Comparison of ENCODE assay signal across 1 cellular context in the genomic region with DNA sequence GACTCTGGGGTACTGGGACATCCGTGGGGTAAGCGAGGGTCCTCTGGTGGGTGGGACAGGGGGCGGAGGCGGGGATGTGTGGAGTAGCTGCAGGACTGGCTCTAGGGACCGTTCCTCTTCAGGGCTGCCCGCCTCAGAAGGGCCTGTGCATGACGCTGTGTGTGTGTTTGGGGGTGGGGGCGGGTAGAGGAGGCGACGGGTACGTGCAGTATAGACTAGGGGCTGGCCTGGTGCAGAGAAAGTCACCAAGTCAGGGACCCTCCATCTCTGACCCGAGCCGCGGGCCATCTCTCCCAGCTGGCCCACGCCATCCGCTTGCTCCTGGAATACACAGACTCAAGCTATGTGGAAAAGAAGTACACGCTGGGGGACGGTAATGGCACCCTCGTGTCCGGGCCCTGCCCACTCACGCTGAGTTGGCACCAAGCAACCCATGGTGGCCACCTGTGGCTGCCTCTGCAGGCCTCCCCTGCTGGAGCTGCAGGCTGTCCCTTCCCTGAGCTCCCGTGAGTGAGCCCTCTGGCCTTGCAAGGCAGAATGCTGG.
TF ChIP-seq lines count a peak whose summit lies in the region.

No MANE protein-coding gene starts in this region.

TF ChIP-seq in IMR-90, 13 proteins besides CTCF, POLR2A, EP300 and RAD21:
- TF ChIP-seq RFX5 (IDR thresholded peaks at IDR 0.05; ENCODE audit: low read depth, low read length) (no peak), BHLHE40 (IDR thresholded peaks at IDR 0.05; ENCODE audit: low read depth, low read length) (no peak), MXI1 (IDR thresholded peaks at IDR 0.05; ENCODE audit: borderline replicate concordance, low read depth, low read length) (no peak), MAZ (IDR thresholded peaks at IDR 0.05; ENCODE audit: borderline replicate concordance, low read depth, low read length) (no peak), CHD1 (IDR thresholded peaks at IDR 0.05; ENCODE audit: low read depth, low read length) (no peak)
- TF ChIP-seq, protein P1, sequence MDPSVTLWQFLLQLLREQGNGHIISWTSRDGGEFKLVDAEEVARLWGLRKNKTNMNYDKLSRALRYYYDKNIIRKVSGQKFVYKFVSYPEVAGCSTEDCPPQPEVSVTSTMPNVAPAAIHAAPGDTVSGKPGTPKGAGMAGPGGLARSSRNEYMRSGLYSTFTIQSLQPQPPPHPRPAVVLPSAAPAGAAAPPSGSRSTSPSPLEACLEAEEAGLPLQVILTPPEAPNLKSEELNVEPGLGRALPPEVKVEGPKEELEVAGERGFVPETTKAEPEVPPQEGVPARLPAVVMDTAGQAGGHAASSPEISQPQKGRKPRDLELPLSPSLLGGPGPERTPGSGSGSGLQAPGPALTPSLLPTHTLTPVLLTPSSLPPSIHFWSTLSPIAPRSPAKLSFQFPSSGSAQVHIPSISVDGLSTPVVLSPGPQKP (IDR thresholded peaks at IDR 0.05; ENCODE audit: borderline replicate concordance, low read depth, low read length): no peak
- TF ChIP-seq, protein P2, sequence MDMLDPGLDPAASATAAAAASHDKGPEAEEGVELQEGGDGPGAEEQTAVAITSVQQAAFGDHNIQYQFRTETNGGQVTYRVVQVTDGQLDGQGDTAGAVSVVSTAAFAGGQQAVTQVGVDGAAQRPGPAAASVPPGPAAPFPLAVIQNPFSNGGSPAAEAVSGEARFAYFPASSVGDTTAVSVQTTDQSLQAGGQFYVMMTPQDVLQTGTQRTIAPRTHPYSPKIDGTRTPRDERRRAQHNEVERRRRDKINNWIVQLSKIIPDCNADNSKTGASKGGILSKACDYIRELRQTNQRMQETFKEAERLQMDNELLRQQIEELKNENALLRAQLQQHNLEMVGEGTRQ (IDR thresholded peaks at IDR 0.05; ENCODE audit: low read depth, low read length): no peak
